ENCODE assay signal across 25 cellular contexts in genomic region chr18:51765712-51766360, GRCh38.
DNase-seq lines count a peak whose midpoint lies in the region; ATAC-seq and TF ChIP-seq lines count a peak whose summit lies in the region.
"Had no signal": no experiment of that assay in that cellular context is flagged by ENCODE, and none has a peak within 500 bp of the region (broad histone marks: within the 10 kb centered on the region; RNA-seq: fewer than 3 reads in every experiment).

No MANE protein-coding gene starts in this region.

- H3K9me3 Mint-ChIP-seq in mesothelial cell of epicardium (no peaks in the 10 kb centered on the region), CD14-positive monocyte (peaks cover 0 to 11% (median 3%) of the 10 kb centered on the region in 7 donors)
- H3K9me3 Mint-ChIP-seq: H9, nephron progenitor cell had no signal

- H3K4me3 Mint-ChIP-seq in mesothelial cell of epicardium: no peak overlapping the region
- no peak overlapping the region for H3K4me3 Mint-ChIP-seq in CD14-positive monocyte
- H3K4me3 Mint-ChIP-seq: activated T-cell treated with anti-CD3 and anti-CD28 coated beads, Interleukin-2, amount 50 U/mL, for 72 hours; H9; nephron progenitor cell; stimulated activated effector memory CD8-positive, alpha-beta T cell treated with anti-CD3 and anti-CD28 coated beads, Interleukin-12 subunit alpha, Interleukin-12 subunit beta, amount 100 ng/mL, for 72 hours had no signal

- no peaks in the 10 kb centered on the region for H3K27me3 Mint-ChIP-seq in mesothelial cell of epicardium (ENCODE audit: low read depth)
- peaks cover 0 to 1% (median 0%) of the 10 kb centered on the region in 3 donors for H3K27me3 Mint-ChIP-seq in CD14-positive monocyte (ENCODE audit: low read depth in 3 of 3)

- intact Hi-C loops in CD14-positive monocyte (cut with micrococcal nuclease): no loop called here

- H3K4me1 Mint-ChIP-seq in mesothelial cell of epicardium (no peaks in the 10 kb centered on the region), CD14-positive monocyte (no peaks in the 10 kb centered on the region)
- H3K4me1 Mint-ChIP-seq: H9; stimulated activated effector memory CD8-positive, alpha-beta T cell treated with anti-CD3 and anti-CD28 coated beads, Interleukin-12 subunit alpha, Interleukin-12 subunit beta, amount 100 ng/mL, for 72 hours had no signal

- DNase-seq in pons (ENCODE audit: low spot score) (peak; percentile 6), mesothelial cell of epicardium (ENCODE audit: low spot score in 2 of 2, unreplicated experiment in 2 of 2) (no peak), NOMO-1 treated with dmso at 0.1 percent for 144 hours (lab: John Stamatoyannopoulos, UW; ENCODE audit: unreplicated experiment) (no peak), CD14-positive monocyte (ENCODE audit: low spot score) (no peak)
- DNase-seq: activated CD4-positive, alpha-beta T cell treated with anti-CD3 and anti-CD28 coated beads, Interleukin-2, amount 50 U/mL, for 48 hours; activated T-cell treated with anti-CD3 and anti-CD28 coated beads, Interleukin-2, amount 50 U/mL, for 72 hours; effector CD8-positive, alpha-beta T cell; H9; KBM-7; left colon; NCI-H1092 treated with DMSO at 0.1 percent for 48 hours; NCI-H187 treated with DMSO at 0.1 percent for 48 hours; NCI-H69; nephron progenitor cell; ovary; Peyer's patch; SHP77 treated with DMSO at 0.1 percent for 48 hours; stimulated activated CD4-positive, alpha-beta T cell treated with anti-CD3 and anti-CD28 coated beads, Interleukin-15, amount 100 ng/mL, for 24 hours; T-helper 2 cell; trophoblast cell had no signal

- ATAC-seq in GM18499 (IDR thresholded peaks at IDR 0.05; ENCODE audit: insufficient read depth, unreplicated experiment) (peak; percentile 61), GM19351 (IDR thresholded peaks at IDR 0.05; ENCODE audit: unreplicated experiment) (peak; percentile 81), HG03354 (IDR thresholded peaks at IDR 0.05; ENCODE audit: poor library complexity, severe bottlenecking, unreplicated experiment) (peak; percentile 48)
- ATAC-seq: activated CD4-positive, CD25-positive, alpha-beta regulatory T cell treated with anti-CD3 and anti-CD28 coated beads, Interleukin-2, amount 50 U/mL, for 24 hours; activated T-cell treated with anti-CD3 and anti-CD28 coated beads, Interleukin-2, amount 50 U/mL, for 72 hours; left colon; stimulated activated effector memory CD8-positive, alpha-beta T cell treated with anti-CD3 and anti-CD28 coated beads, Interleukin-12 subunit alpha, Interleukin-12 subunit beta, amount 100 ng/mL, for 72 hours had no signal

- no peak for TF ChIP-seq CTCF in mesothelial cell of epicardium (IDR thresholded peaks at IDR 0.05; ENCODE audit: unreplicated experiment)
- TF ChIP-seq CTCF in CD14-positive monocyte (IDR thresholded peaks at IDR 0.05): no peak

- H3K27ac Mint-ChIP-seq in mesothelial cell of epicardium: no peak overlapping the region
- H3K27ac Mint-ChIP-seq in CD14-positive monocyte: no peak overlapping the region
- H3K27ac Mint-ChIP-seq: activated T-cell treated with anti-CD3 and anti-CD28 coated beads, Interleukin-2, amount 50 U/mL, for 72 hours; H9; nephron progenitor cell; stimulated activated effector memory CD8-positive, alpha-beta T cell treated with anti-CD3 and anti-CD28 coated beads, Interleukin-12 subunit alpha, Interleukin-12 subunit beta, amount 100 ng/mL, for 72 hours had no signal

- no peaks in the 10 kb centered on the region for H3K36me3 Mint-ChIP-seq in mesothelial cell of epicardium
- no peaks in the 10 kb centered on the region for H3K36me3 Mint-ChIP-seq in CD14-positive monocyte
- H3K36me3 Mint-ChIP-seq: stimulated activated effector memory CD8-positive, alpha-beta T cell treated with anti-CD3 and anti-CD28 coated beads, Interleukin-12 subunit alpha, Interleukin-12 subunit beta, amount 100 ng/mL, for 72 hours had no signal
